26 cellular contexts compared by ENCODE assay signal in the genomic region with DNA sequence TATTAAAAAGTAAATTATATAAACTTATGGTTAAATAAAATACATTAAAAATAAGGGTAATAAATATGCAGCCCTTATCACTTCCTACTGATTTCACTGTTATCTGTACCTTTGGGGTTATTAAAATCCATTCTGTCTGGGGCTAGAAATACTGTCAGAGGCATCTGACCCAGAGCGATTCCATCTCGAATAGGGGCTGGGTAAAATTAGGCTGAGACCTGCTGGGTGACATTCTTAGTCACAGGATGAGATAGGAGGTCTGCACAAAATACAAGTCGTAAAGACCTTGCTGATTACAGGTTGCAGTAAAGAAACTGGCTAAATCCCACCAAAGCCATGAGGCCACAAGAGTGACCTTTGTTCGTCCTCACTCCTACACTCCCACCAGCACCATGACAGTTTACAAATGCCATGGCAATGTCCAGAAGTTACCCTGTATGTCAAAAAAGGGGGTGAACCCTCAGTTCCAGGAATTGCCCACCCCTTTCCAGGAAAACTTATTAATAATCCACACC.
"Had no signal": no experiment of that assay in that cellular context is flagged by ENCODE, and none has a peak within 500 bp of the region (broad histone marks: within the 10 kb centered on the region; RNA-seq: fewer than 3 reads in every experiment).

No MANE protein-coding gene starts in this region.

- ATAC-seq: esophagus mucosa; gastroesophageal sphincter; heart left ventricle; left cardiac atrium; left lung; naive thymus-derived CD8-positive, alpha-beta T cell; sciatic nerve; stimulated activated naive CD8-positive, alpha-beta T cell treated with anti-CD3 and anti-CD28 coated beads, Interleukin-15, amount 100 ng/mL, for 72 hours had no signal

- H3K4me1 ChIP-seq: left lung, suprapubic skin, transverse colon had no signal

- H3K27me3 ChIP-seq: dorsolateral prefrontal cortex, gastroesophageal sphincter, heart left ventricle, hepatocyte, left lung, right atrium auricular region, suprapubic skin, transverse colon had no signal

- H3K9me3 Mint-ChIP-seq: naive thymus-derived CD8-positive, alpha-beta T cell; nephron progenitor cell; stimulated activated naive CD8-positive, alpha-beta T cell treated with anti-CD3 and anti-CD28 coated beads, Interleukin-15, amount 100 ng/mL, for 72 hours had no signal

- H3K4me3 ChIP-seq: dorsolateral prefrontal cortex, gastroesophageal sphincter, heart left ventricle, hepatocyte, left lung, right atrium auricular region, smooth muscle cell, suprapubic skin, transverse colon had no signal

- H3K27ac ChIP-seq: epithelial cell of prostate, gastroesophageal sphincter, heart left ventricle, hepatocyte, left lung, right atrium auricular region, suprapubic skin, transverse colon had no signal

- H3K4me1 Mint-ChIP-seq: naive thymus-derived CD8-positive, alpha-beta T cell; stimulated activated naive CD8-positive, alpha-beta T cell treated with anti-CD3 and anti-CD28 coated beads, Interleukin-15, amount 100 ng/mL, for 72 hours had no signal

- H3K27me3 Mint-ChIP-seq: naive thymus-derived CD8-positive, alpha-beta T cell; stimulated activated naive CD8-positive, alpha-beta T cell treated with anti-CD3 and anti-CD28 coated beads, Interleukin-15, amount 100 ng/mL, for 72 hours had no signal

- H3K36me3 Mint-ChIP-seq: naive thymus-derived CD8-positive, alpha-beta T cell had no signal

- H3K27ac Mint-ChIP-seq: naive thymus-derived CD8-positive, alpha-beta T cell; nephron progenitor cell; stimulated activated naive CD8-positive, alpha-beta T cell treated with anti-CD3 and anti-CD28 coated beads, Interleukin-15, amount 100 ng/mL, for 72 hours had no signal

- H3K9me3 ChIP-seq: gastroesophageal sphincter, heart left ventricle, left lung, right atrium auricular region, suprapubic skin, transverse colon had no signal

- H3K4me2 ChIP-seq: hepatocyte, smooth muscle cell had no signal

- DNase-seq: cerebellar nuclear complex; effector CD4-positive, alpha-beta T cell; foreskin fibroblast; heart left ventricle; left cardiac atrium; left lung; mesenchymal stem cell; naive thymus-derived CD8-positive, alpha-beta T cell; nephron progenitor cell; nucleus accumbens; stimulated activated CD4-positive, alpha-beta T cell treated with anti-CD3 and anti-CD28 coated beads, Interleukin-12 subunit alpha, Interleukin-12 subunit beta, amount 100 ng/mL, for 4 hours; stimulated activated CD4-positive, alpha-beta T cell treated with anti-CD3 and anti-CD28 coated beads, Interleukin-1b, Interleukin-23, amount 100 ng/mL, for 48 hours; stimulated activated CD4-positive, alpha-beta T cell treated with anti-CD3 and anti-CD28 coated beads, Interleukin-4, amount 100 ng/mL, for 1 hour; stimulated activated CD8-positive, alpha-beta memory T cell treated with anti-CD3 and anti-CD28 coated beads, Interleukin-4, amount 100 ng/mL, for 48 hours; stimulated activated naive CD4-positive, alpha-beta T cell; stimulated activated naive CD8-positive, alpha-beta T cell treated with anti-CD3 and anti-CD28 coated beads, Interleukin-15, amount 100 ng/mL, for 72 hours; transverse colon had no signal

- H3K36me3 ChIP-seq: gastroesophageal sphincter, heart left ventricle, left lung, right atrium auricular region, suprapubic skin, transverse colon had no signal

- H3K4me3 Mint-ChIP-seq: naive thymus-derived CD8-positive, alpha-beta T cell; nephron progenitor cell; stimulated activated naive CD8-positive, alpha-beta T cell treated with anti-CD3 and anti-CD28 coated beads, Interleukin-15, amount 100 ng/mL, for 72 hours had no signal

- H2AFZ ChIP-seq: hepatocyte had no signal
